8 cellular contexts compared by ENCODE assay signal in the genomic region with DNA sequence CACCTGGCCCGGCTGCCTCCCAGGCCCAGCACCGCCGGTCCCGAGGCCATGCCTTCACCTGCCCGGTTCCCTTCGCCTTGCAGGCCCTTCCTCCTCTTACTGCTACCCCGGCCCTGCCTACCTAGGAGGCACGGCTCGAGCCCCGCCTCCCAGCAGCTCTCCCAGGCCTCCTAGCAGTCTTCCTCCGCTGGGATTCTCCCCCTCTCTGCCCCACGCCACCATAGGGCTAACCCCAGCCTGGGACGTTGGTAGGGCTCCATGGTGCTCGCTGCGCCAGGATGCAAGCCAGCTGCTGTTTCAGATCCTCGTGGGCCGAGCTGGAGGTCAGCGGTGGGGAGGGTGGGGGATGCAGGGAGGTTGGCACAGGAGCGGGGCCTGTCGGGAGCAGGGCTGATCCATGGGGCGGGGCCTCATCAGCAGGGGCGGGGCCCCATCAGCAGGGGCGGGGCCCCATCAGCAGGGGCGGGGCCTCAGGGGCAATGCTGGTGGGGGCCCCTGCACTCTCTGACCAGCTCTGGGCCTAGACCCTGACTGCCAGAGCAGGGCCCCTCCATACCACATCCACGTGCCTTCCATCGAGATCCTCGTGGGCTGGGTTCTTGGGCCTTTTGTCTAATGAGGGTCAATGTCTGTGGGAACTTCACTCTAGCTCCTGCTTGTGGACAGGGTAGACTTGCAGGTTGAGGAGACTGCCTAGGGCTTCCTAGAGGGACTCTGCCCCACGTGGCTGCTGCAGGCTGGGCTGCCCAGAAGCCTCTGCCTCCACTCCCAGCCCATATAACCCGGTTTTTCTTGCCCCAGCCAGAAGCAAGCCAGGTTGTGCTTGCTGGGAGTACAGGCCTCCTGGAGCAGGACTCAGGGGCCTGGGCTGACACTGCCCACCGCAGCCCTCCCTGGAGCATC.
DNase-seq lines count a peak whose midpoint lies in the region; ATAC-seq and TF ChIP-seq lines count a peak whose summit lies in the region.

No MANE protein-coding gene starts in this region.

- no peaks in the 10 kb centered on the region for H3K27me3 Mint-ChIP-seq in naive thymus-derived CD4-positive, alpha-beta T cell

- no peaks in the 10 kb centered on the region for H3K27me3 ChIP-seq in dorsolateral prefrontal cortex
- no peaks in the 10 kb centered on the region for H3K27me3 ChIP-seq in naive thymus-derived CD4-positive, alpha-beta T cell (ENCODE audit: control insufficient read depth in 2 of 2, insufficient read depth in 2 of 2, low read length in 2 of 2)

- DNase-seq in M059J (ENCODE audit: low read depth) (peak; percentile 8), dorsolateral prefrontal cortex (peak in 7 of 10 donors; percentile 9 to 42 (median 33)), kidney glomerular epithelial cell (lab: John Stamatoyannopoulos, UW) (no peak)
- peak in 5 of 9 donors; percentile 6 to 55 (median 16) for DNase-seq in naive thymus-derived CD4-positive, alpha-beta T cell

- no peak for TF ChIP-seq CTCF in dorsolateral prefrontal cortex (IDR thresholded peaks at IDR 0.05 in 54 of 56, conservative IDR thresholded peaks at IDR 0.05 in 2 of 56; ENCODE audit: low read depth in 1 of 56, partially characterized antibody in 56 of 56)

- peaks cover 0 to 5% of the 10 kb centered on the region in 2 donors for H3K4me1 ChIP-seq in naive thymus-derived CD4-positive, alpha-beta T cell (ENCODE audit: control insufficient read depth in 2 of 2, insufficient read depth in 2 of 2, low read length in 2 of 2)

- peak overlapping the region in 3 of 10 donors; percentile 49 to 79 (median 60) for H3K4me3 Mint-ChIP-seq in naive thymus-derived CD4-positive, alpha-beta T cell

- intact Hi-C loops in dorsolateral prefrontal cortex (cut with DNase I), result loop anchor here in 1 of 2 donors (10.0 kb wide), 1 partner anchor 141 kb away; no protein-coding TSS in a partner anchor
- intact Hi-C loops in naive thymus-derived CD4-positive, alpha-beta T cell (cut with micrococcal nuclease), result loop anchor here (1.0 to 10.0 kb wide), 7 partner anchors 27 to 339 kb away; partner anchors contain the start of gene RET (in 1 of the 2)

- peak overlapping the region in 5 of 59 donors; percentile 7 to 33 (median 12) for H3K27ac ChIP-seq in dorsolateral prefrontal cortex
- no peak overlapping the region for H3K27ac ChIP-seq in naive thymus-derived CD4-positive, alpha-beta T cell (ENCODE audit: low read depth, low read length)

- H3K4me3 ChIP-seq in dorsolateral prefrontal cortex, result peak overlapping the region in 2 of 59 donors; percentile 11 to 12
- H3K4me3 ChIP-seq in naive thymus-derived CD4-positive, alpha-beta T cell (ENCODE audit: low read length), result no peak overlapping the region

- CTCF ChIA-PET in naive thymus-derived CD4-positive, alpha-beta T cell (lab: Charles Lee), result interaction anchor here (0.6 to 3.8 kb wide), 5 partner anchors 60 to 156 kb away, joined by 3 to 13 read pairs (median 4); partner anchors contain the start of gene CSGALNACT2

- no peaks in the 10 kb centered on the region for H3K36me3 Mint-ChIP-seq in naive thymus-derived CD4-positive, alpha-beta T cell

- no peaks in the 10 kb centered on the region for H3K9me3 Mint-ChIP-seq in naive thymus-derived CD4-positive, alpha-beta T cell

- POLR2A ChIA-PET in naive thymus-derived CD4-positive, alpha-beta T cell (lab: Charles Lee), result interaction anchor here (1.3 to 1.5 kb wide), 2 partner anchors 66 to 144 kb away, joined by 4 to 7 read pairs; partner anchors contain the start of gene CSGALNACT2

- H3K36me3 ChIP-seq in naive thymus-derived CD4-positive, alpha-beta T cell (ENCODE audit: control insufficient read depth in 2 of 3, insufficient read depth in 3 of 3, low read length in 3 of 3), result no peaks in the 10 kb centered on the region

- H3K9me3 ChIP-seq in naive thymus-derived CD4-positive, alpha-beta T cell (ENCODE audit: control insufficient read depth in 2 of 3, low read length in 3 of 3), result no peaks in the 10 kb centered on the region

- ATAC-seq in GM18909 (IDR thresholded peaks at IDR 0.05; ENCODE audit: poor library complexity, unreplicated experiment), result peak; percentile 34
- peak; percentile 40 for ATAC-seq in naive thymus-derived CD4-positive, alpha-beta T cell
- ATAC-seq in HG02588 (IDR thresholded peaks at IDR 0.05; ENCODE audit: unreplicated experiment), result no peak
- ATAC-seq in HG02852 (IDR thresholded peaks at IDR 0.05; ENCODE audit: unreplicated experiment), result no peak
- ATAC-seq in GM21360 (IDR thresholded peaks at IDR 0.05; ENCODE audit: unreplicated experiment), result no peak

- H3K4me1 Mint-ChIP-seq in naive thymus-derived CD4-positive, alpha-beta T cell, result peaks cover 0 to 9% (median 6%) of the 10 kb centered on the region in 7 donors

- H3K27ac Mint-ChIP-seq in naive thymus-derived CD4-positive, alpha-beta T cell, result peak overlapping the region in 1 of 9 donors; percentile 47

Comparison
In these comparisons a context has a peak if more than half of its experiments do, and no peak if none do; other contexts are left out.
1. ATAC-seq: peak in GM18909 (single experiment) and naive thymus-derived CD4-positive, alpha-beta T cell (single experiment); none in HG02588 (single experiment), HG02852 (single experiment) and GM21360 (single experiment).